Comparison of ENCODE assay signal across 2 cellular contexts in genomic region chr11:76626921-76627391, GRCh38.
TF ChIP-seq lines count a peak whose summit lies in the region.

No MANE protein-coding gene starts in this region.

TF ChIP-seq in WTC11, 78 proteins besides CTCF, POLR2A, EP300 and RAD21 (continued from another document):
- no peak for TF ChIP-seq E2F1 (CRISPR knock-in tag; IDR thresholded peaks at IDR 0.05)

TF ChIP-seq in GM23338, 12 proteins besides CTCF, POLR2A, EP300 and RAD21 (continued from another document):
- TF ChIP-seq ZNF462 (CRISPR knock-in tag; IDR thresholded peaks at IDR 0.05) (no peak), NANOG (IDR thresholded peaks at IDR 0.05; ENCODE audit: borderline replicate concordance) (no peak), ETS1 (IDR thresholded peaks at IDR 0.05) (no peak)
